11 cellular contexts compared by ENCODE assay signal in genomic region chr6:30780642-30780920, GRCh38. TPM values are rescaled to one million over a fixed set of nuclear protein-coding genes. Genes with fewer than 3 reads are reported as not detected.
A peak's percentile ranks its signal among the peaks of the same experiment; 100 is the strongest.
DNase-seq lines count a peak whose midpoint lies in the region; ATAC-seq and TF ChIP-seq lines count a peak whose summit lies in the region.
"Had no signal": no experiment of that assay in that cellular context is flagged by ENCODE, and none has a peak within 500 bp of the region (broad histone marks: within the 10 kb centered on the region; RNA-seq: fewer than 3 reads in every experiment).

No MANE protein-coding gene starts in this region.

- peaks cover 4 to 9% of the 10 kb centered on the region in 2 donors for H3K36me3 Mint-ChIP-seq in CD14-positive monocyte
- H3K36me3 Mint-ChIP-seq: stimulated activated effector memory CD8-positive, alpha-beta T cell treated with anti-CD3 and anti-CD28 coated beads, Interleukin-12 subunit alpha, Interleukin-12 subunit beta, amount 100 ng/mL, for 72 hours had no signal

- H3K4me1 ChIP-seq in foreskin keratinocyte: peaks cover 36% of the 10 kb centered on the region
- H3K4me1 ChIP-seq in skeletal muscle tissue (ENCODE audit: control insufficient read depth in 3 of 3, insufficient read depth in 3 of 3, low read length in 3 of 3): peaks cover 31 to 45% (median 38%) of the 10 kb centered on the region in 3 donors
- peaks cover 20% of the 10 kb centered on the region for H3K4me1 ChIP-seq in ovary (ENCODE audit: insufficient read depth)

- no peak overlapping the region for H3K4me3 Mint-ChIP-seq in CD14-positive monocyte
- H3K4me3 Mint-ChIP-seq: neural crest cell; stimulated activated effector memory CD8-positive, alpha-beta T cell treated with anti-CD3 and anti-CD28 coated beads, Interleukin-12 subunit alpha, Interleukin-12 subunit beta, amount 100 ng/mL, for 72 hours had no signal

- no peak overlapping the region for H3K9ac ChIP-seq in skeletal muscle tissue (ENCODE audit: low read depth in 1 of 3, low read length in 3 of 3)

- peaks cover 88% of the 10 kb centered on the region for H3K4me1 Mint-ChIP-seq in CD14-positive monocyte

- DNase-seq in CD14-positive monocyte (ENCODE audit: low spot score) (no peak), foreskin keratinocyte (no peak), HEK293T (ENCODE audit: extremely low spot score) (no peak), ovary (no peak)
- no peak for DNase-seq in activated T-cell treated with anti-CD3 and anti-CD28 coated beads, Interleukin-2, amount 50 U/mL, for 48 hours
- DNase-seq: T-helper 2 cell had no signal

- H3K9me3 Mint-ChIP-seq in CD14-positive monocyte: peaks cover 0 to 2% (median 0%) of the 10 kb centered on the region in 7 donors
- H3K9me3 Mint-ChIP-seq: stimulated activated effector memory CD8-positive, alpha-beta T cell treated with anti-CD3 and anti-CD28 coated beads, Interleukin-12 subunit alpha, Interleukin-12 subunit beta, amount 100 ng/mL, for 72 hours had no signal

- CTCF ChIA-PET in HEK293T (lab: Yijun Ruan, JAX): no interaction called here

- H3K27me3 Mint-ChIP-seq in CD14-positive monocyte (ENCODE audit: low read depth in 3 of 3): no peaks in the 10 kb centered on the region

- no peak for ATAC-seq in SK-N-SH treated with all-trans-retinoic acid at 6 μM for 48 hours
- ATAC-seq in foreskin keratinocyte: no peak
- ATAC-seq in GM21576 (IDR thresholded peaks at IDR 0.05; ENCODE audit: unreplicated experiment): no peak
- ATAC-seq: stimulated activated effector memory CD8-positive, alpha-beta T cell treated with anti-CD3 and anti-CD28 coated beads, Interleukin-12 subunit alpha, Interleukin-12 subunit beta, amount 100 ng/mL, for 72 hours had no signal

- peak overlapping the region; percentile 52 for H3K27ac ChIP-seq in foreskin keratinocyte
- H3K27ac ChIP-seq in skeletal muscle tissue (ENCODE audit: low read depth, low read length): peak overlapping the region; percentile 90
- peak overlapping the region in 1 of 2 donors; percentile 96 for H3K27ac ChIP-seq in ovary

- TF ChIP-seq CTCF in CD14-positive monocyte (IDR thresholded peaks at IDR 0.05) (no peak), foreskin keratinocyte (conservative IDR thresholded peaks at IDR 0.05) (no peak), ovary (IDR thresholded peaks at IDR 0.05) (no peak)

- peak overlapping the region; percentile 95 to 100 (median 99) for H3K27ac Mint-ChIP-seq in CD14-positive monocyte

- H3K4me3 ChIP-seq in skeletal muscle tissue (ENCODE audit: low read length in 3 of 3): no peak overlapping the region
- H3K4me3 ChIP-seq in ovary: no peak overlapping the region

- no peaks in the 10 kb centered on the region for H3K27me3 ChIP-seq in foreskin keratinocyte
- no peaks in the 10 kb centered on the region for H3K27me3 ChIP-seq in skeletal muscle tissue (ENCODE audit: control insufficient read depth in 3 of 3, insufficient read depth in 3 of 3, low read length in 3 of 3)
- no peaks in the 10 kb centered on the region for H3K27me3 ChIP-seq in ovary

- no peak for TF ChIP-seq EP300 in ovary (IDR thresholded peaks at IDR 0.05)

- H3K9me3 ChIP-seq in skeletal muscle tissue (ENCODE audit: control insufficient read depth in 3 of 3, low read length in 3 of 3) (no peaks in the 10 kb centered on the region), ovary (no peaks in the 10 kb centered on the region)

- POLR2A ChIA-PET in HEK293T (lab: Yijun Ruan, JAX): interaction anchor here (1.6 to 2.8 kb wide), 2 partner anchors 11 to 13 kb away, joined by 6 to 12 read pairs; no protein-coding TSS in a partner anchor

- intact Hi-C loops in CD14-positive monocyte (cut with micrococcal nuclease): loop anchor here in 1 of 2 donors (5.0 kb wide), 1 partner anchor 37 kb away; no protein-coding TSS in a partner anchor
- intact Hi-C loops in ovary (cut with DNase I): loop anchor here in 1 of 4 donors (5.0 kb wide), 1 partner anchor 38 kb away; the partner anchor contains the start of genes FLOT1 and IER3

- TF ChIP-seq POLR2A in ovary (IDR thresholded peaks at IDR 0.05): no peak

- WGBS in ovary, 3 donors: 94 to 96% (median 94%) methylated on average over 1 of the region's 1 CpG

- H3K36me3 ChIP-seq in skeletal muscle tissue (ENCODE audit: control insufficient read depth in 3 of 3, insufficient read depth in 3 of 3, low read length in 3 of 3) (no peaks in the 10 kb centered on the region), ovary (no peaks in the 10 kb centered on the region)

TF ChIP-seq in SK-N-SH treated with all-trans-retinoic acid at 6 μM for 48 hours, 23 proteins besides CTCF, POLR2A, EP300 and RAD21:
- 0 out of 2 replicates have a peak, but pooled peaks have one; percentile 56 for TF ChIP-seq ZFP3 (CRISPR knock-in tag; IDR thresholded peaks at IDR 0.05)
- no peak for TF ChIP-seq OSR1 (CRISPR knock-in tag; IDR thresholded peaks at IDR 0.05)

TF ChIP-seq in HEK293T, 16 proteins besides CTCF, POLR2A, EP300 and RAD21:
- no peak for TF ChIP-seq FOXK2 (IDR thresholded peaks at IDR 0.05)
- TF ChIP-seq ARNT (IDR thresholded peaks at IDR 0.05): no peak
- TF ChIP-seq BHLHE40 (IDR thresholded peaks at IDR 0.05; ENCODE audit: borderline replicate concordance): no peak
- TF ChIP-seq ZNF384 (IDR thresholded peaks at IDR 0.05): no peak
- TF ChIP-seq HDGF (IDR thresholded peaks at IDR 0.05; ENCODE audit: borderline replicate concordance): no peak

RNA-seq across cellular contexts. Expression of gene IER3, which starts 36.2 kb away (rescaled TPM):
- polyA plus RNA-seq in CD14-positive monocyte (10 to 100 TPM; 30.6 to 53.2 TPM), foreskin keratinocyte (343 and 439 TPM in 2 replicates), ovary (10 to 100 TPM; 16.1 to 30.6 TPM)
- total RNA-seq in foreskin keratinocyte (279 and 373 TPM in 2 replicates), skeletal muscle tissue (4.2 TPM), ovary (100 to 1,000 TPM in 1 of 7 donors, 10 to 100 TPM in 5, 1 to 10 TPM in 1; 9.7 to 221 (median 20.6) TPM)

RNA-seq across cellular contexts. Expression of gene FLOT1, which starts 38.1 kb away (rescaled TPM):
- 100 to 1,000 TPM; 124 to 153 TPM for polyA plus RNA-seq in CD14-positive monocyte
- total RNA-seq in foreskin keratinocyte: 50.0 and 62.6 TPM in 2 replicates
- 57.4 and 72.2 TPM in 2 replicates for polyA plus RNA-seq in foreskin keratinocyte
- total RNA-seq in skeletal muscle tissue: 44.9 TPM
- total RNA-seq in ovary: 100 to 1,000 TPM in 6 of 7 donors, 10 to 100 TPM in 1; 64.1 to 154 (median 116) TPM
- polyA plus RNA-seq in ovary: 100 to 1,000 TPM; 124 to 180 TPM
